ENCODE assay signal across 9 cellular contexts in the genomic region with DNA sequence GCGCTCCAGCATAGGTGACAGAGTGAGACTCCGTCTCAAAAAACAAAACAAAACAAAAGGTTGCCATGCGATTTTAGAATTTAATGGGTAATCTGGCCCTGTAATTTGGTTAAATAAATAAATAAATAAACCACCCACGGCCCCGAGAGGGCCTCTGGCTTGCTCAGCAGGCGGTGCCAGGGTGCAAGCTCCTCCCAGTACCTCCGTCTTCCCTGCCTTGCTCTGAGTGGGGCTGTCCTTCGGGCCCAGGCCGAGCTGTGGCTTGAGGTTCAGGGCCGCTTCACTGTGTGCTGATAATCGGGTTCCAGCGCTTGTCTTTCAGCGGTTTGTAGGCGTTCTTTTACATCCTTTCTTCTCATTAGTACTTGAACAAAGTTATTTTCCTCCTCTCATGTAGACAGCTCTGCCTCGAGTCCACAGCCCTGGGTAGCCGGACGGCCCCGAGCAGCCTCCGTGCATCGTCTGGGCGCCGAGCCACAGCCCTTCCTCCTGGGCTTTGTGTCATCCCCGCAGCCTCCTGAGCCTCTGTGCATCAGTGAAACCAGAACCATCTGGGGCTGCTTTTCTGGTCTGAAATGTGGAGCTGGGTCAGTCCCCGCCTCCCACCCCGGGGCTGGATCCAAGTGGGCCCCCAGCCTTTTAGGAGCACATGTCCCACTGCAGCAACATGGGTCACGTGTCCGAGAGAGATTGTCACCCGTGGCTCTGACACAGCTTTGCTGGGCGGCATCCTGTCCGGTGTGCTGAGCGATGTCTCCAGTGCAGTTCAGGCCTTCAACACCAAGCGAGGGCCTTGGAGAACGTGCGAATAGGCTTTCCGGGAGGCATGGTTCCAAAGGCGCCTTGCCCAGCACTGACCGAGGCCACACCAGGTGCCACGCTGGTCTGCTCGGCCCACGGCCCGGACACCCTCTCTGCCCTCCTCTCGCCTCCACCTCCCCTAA.
DNase-seq lines count a peak whose midpoint lies in the region; ATAC-seq and TF ChIP-seq lines count a peak whose summit lies in the region.
"Had no signal": no experiment of that assay in that cellular context is flagged by ENCODE, and none has a peak within 500 bp of the region (broad histone marks: within the 10 kb centered on the region; RNA-seq: fewer than 3 reads in every experiment).

No MANE protein-coding gene starts in this region.

- H3K4me3 ChIP-seq in AG10803 (ENCODE audit: low read length) (peak overlapping the region; percentile 65), dorsolateral prefrontal cortex (peak overlapping the region in 37 of 59 donors; percentile 9 to 72 (median 57)), neural cell (ENCODE audit: low read length) (no peak overlapping the region)

- peak overlapping the region; percentile 72 for H3K9ac ChIP-seq in neural cell (ENCODE audit: low read length)

- H3K4me2 ChIP-seq in neural cell (ENCODE audit: low read length) = no peak overlapping the region

- in situ Hi-C loops in ACHN (cut with HindIII; ENCODE audit: low pct_ligation_motif_present, low pct_unique_long_range_greater_than_20kb, low sequenced_read_pairs) = no loop called here

- TF ChIP-seq RAD21 in neural cell (conservative IDR thresholded peaks at IDR 0.05) = no peak

- H4K20me1 ChIP-seq in neural cell (ENCODE audit: insufficient read depth) = no peaks in the 10 kb centered on the region

- intact Hi-C loops in dorsolateral prefrontal cortex (cut with DNase I) = loop anchor here (2.0 to 5.0 kb wide), 4 partner anchors 25 to 83 kb away; no protein-coding TSS in a partner anchor

- no peaks in the 10 kb centered on the region for H3K36me3 ChIP-seq in neural cell (ENCODE audit: insufficient read depth, low read length)
- H3K36me3 ChIP-seq: neutrophil had no signal

- TF ChIP-seq CTCF in AG10803 (conservative IDR thresholded peaks at IDR 0.05; ENCODE audit: low read length) (no peak), dorsolateral prefrontal cortex (IDR thresholded peaks at IDR 0.05 in 54 of 56, conservative IDR thresholded peaks at IDR 0.05 in 2 of 56; ENCODE audit: low read depth in 1 of 56, partially characterized antibody in 56 of 56) (peak in 1 of 56 donors; percentile 12), neural cell (IDR thresholded peaks at IDR 0.05; ENCODE audit: poor library complexity, severe bottlenecking) (no peak)

- DNase-seq in AG10803 (ENCODE audit: low read depth) (peak; percentile 86), M059J (ENCODE audit: low read depth) (peak; percentile 56), dorsolateral prefrontal cortex (peak in 9 of 10 donors; percentile 45 to 77 (median 70)), SKM-1 treated with dmso at 0.1 percent for 144 hours (lab: John Stamatoyannopoulos, UW; ENCODE audit: unreplicated experiment) (no peak), ACHN (no peak), A172 (ENCODE audit: low spot score) (no peak)

- no peaks in the 10 kb centered on the region for H3K27me3 ChIP-seq in dorsolateral prefrontal cortex
- no peaks in the 10 kb centered on the region for H3K27me3 ChIP-seq in neural cell (ENCODE audit: insufficient read depth, low read depth, low read length)
- H3K27me3 ChIP-seq: neutrophil had no signal

- H3K9me2 ChIP-seq in neural cell (ENCODE audit: insufficient read depth, low read length) = no peaks in the 10 kb centered on the region

- H3K79me2 ChIP-seq in neural cell (replicated peaks; ENCODE audit: insufficient read depth, low read length) = no peaks in the 10 kb centered on the region

- H3K9me3 ChIP-seq in neural cell (ENCODE audit: low read length) = no peaks in the 10 kb centered on the region
- H3K9me3 ChIP-seq: neutrophil had no signal

- no peak overlapping the region for H2AFZ ChIP-seq in neural cell (ENCODE audit: low read depth, low read length)

- H3F3A ChIP-seq in neural cell (ENCODE audit: insufficient read depth, low read length, poor library complexity, severe bottlenecking) = peaks cover 9% of the 10 kb centered on the region

- H3K27ac ChIP-seq in dorsolateral prefrontal cortex = peak overlapping the region in 57 of 59 donors; percentile 11 to 98 (median 94)
- H3K27ac ChIP-seq in neural cell (ENCODE audit: low read length) = peak overlapping the region; percentile 89

- no peak for TF ChIP-seq EP300 in neural cell (conservative IDR thresholded peaks at IDR 0.05; ENCODE audit: poor library complexity, severe bottlenecking)

- ATAC-seq in GM18498 (IDR thresholded peaks at IDR 0.05; ENCODE audit: unreplicated experiment) = no peak

TF ChIP-seq in neural cell, 6 proteins besides CTCF, POLR2A, EP300 and RAD21:
- TF ChIP-seq MXI1 (conservative IDR thresholded peaks at IDR 0.05; ENCODE audit: poor library complexity, severe bottlenecking) = no peak
- TF ChIP-seq, protein P1, sequence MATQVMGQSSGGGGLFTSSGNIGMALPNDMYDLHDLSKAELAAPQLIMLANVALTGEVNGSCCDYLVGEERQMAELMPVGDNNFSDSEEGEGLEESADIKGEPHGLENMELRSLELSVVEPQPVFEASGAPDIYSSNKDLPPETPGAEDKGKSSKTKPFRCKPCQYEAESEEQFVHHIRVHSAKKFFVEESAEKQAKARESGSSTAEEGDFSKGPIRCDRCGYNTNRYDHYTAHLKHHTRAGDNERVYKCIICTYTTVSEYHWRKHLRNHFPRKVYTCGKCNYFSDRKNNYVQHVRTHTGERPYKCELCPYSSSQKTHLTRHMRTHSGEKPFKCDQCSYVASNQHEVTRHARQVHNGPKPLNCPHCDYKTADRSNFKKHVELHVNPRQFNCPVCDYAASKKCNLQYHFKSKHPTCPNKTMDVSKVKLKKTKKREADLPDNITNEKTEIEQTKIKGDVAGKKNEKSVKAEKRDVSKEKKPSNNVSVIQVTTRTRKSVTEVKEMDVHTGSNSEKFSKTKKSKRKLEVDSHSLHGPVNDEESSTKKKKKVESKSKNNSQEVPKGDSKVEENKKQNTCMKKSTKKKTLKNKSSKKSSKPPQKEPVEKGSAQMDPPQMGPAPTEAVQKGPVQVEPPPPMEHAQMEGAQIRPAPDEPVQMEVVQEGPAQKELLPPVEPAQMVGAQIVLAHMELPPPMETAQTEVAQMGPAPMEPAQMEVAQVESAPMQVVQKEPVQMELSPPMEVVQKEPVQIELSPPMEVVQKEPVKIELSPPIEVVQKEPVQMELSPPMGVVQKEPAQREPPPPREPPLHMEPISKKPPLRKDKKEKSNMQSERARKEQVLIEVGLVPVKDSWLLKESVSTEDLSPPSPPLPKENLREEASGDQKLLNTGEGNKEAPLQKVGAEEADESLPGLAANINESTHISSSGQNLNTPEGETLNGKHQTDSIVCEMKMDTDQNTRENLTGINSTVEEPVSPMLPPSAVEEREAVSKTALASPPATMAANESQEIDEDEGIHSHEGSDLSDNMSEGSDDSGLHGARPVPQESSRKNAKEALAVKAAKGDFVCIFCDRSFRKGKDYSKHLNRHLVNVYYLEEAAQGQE (IDR thresholded peaks at IDR 0.05; ENCODE audit: borderline replicate concordance) = no peak
- TF ChIP-seq SMC3 (conservative IDR thresholded peaks at IDR 0.05; ENCODE audit: poor library complexity) = no peak
- no peak for TF ChIP-seq TAF1 (IDR thresholded peaks at IDR 0.05; ENCODE audit: low read depth)
- TF ChIP-seq EZH2 (IDR thresholded peaks at IDR 0.05; ENCODE audit: borderline replicate concordance, insufficient read depth, low read length, poor library complexity, severe bottlenecking) = no peak
- no peak for TF ChIP-seq POLR2AphosphoS5 (IDR thresholded peaks at IDR 0.05)
TF ChIP-seq in neural cell: peak in this region for 0.

Comparison
In these comparisons a context has a peak if more than half of its experiments do, and no peak if none do; other contexts are left out.
1. DNase-seq: peak in AG10803 (single experiment), M059J (single experiment) and dorsolateral prefrontal cortex (9 of 10); none in SKM-1 treated with dmso at 0.1 percent for 144 hours (single experiment), ACHN (single experiment) and A172 (single experiment).